ENCODE assay signal across 10 cellular contexts in the genomic region with DNA sequence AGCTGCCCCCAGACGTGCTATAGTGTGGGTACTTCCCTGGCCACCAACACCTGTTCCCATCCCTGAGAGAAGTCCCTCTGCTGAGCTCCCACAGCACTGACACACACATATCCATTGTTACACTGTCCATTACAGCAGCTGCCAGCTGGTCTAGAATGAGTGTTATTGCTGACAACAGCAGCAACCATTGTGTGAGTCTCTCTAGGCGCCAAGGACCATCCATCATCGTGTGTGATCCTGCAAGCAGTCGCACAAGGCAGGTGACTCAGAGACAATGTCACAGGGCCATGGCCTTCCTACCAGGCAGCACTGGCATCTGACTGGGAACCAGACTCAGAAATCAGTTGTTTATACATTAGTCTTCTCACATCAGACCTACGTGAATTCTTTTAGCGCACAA. TPM values are rescaled to one million over a fixed set of nuclear protein-coding genes. Genes with fewer than 3 reads are reported as not detected.
A peak's percentile ranks its signal among the peaks of the same experiment; 100 is the strongest.
DNase-seq lines count a peak whose midpoint lies in the region; ATAC-seq and TF ChIP-seq lines count a peak whose summit lies in the region.
"Had no signal": no experiment of that assay in that cellular context is flagged by ENCODE, and none has a peak within 500 bp of the region (broad histone marks: within the 10 kb centered on the region; RNA-seq: fewer than 3 reads in every experiment).

No MANE protein-coding gene starts in this region.

- no peaks in the 10 kb centered on the region for H3K9me3 Mint-ChIP-seq in endodermal cell

- H3K9me3 ChIP-seq in endodermal cell (ENCODE audit: control insufficient read depth, low read length) (no peaks in the 10 kb centered on the region), thyroid gland (no peaks in the 10 kb centered on the region)

- H3K27ac Mint-ChIP-seq in endodermal cell = peak overlapping the region; percentile 76

- H3K9ac ChIP-seq in endodermal cell (ENCODE audit: extremely low read depth, low read length, poor library complexity, severe bottlenecking) = peak overlapping the region; percentile 8

- H3K4me3 Mint-ChIP-seq in endodermal cell = no peak overlapping the region

- peaks cover 12% of the 10 kb centered on the region for H3K4me1 Mint-ChIP-seq in endodermal cell

- TF ChIP-seq CTCF in endodermal cell (conservative IDR thresholded peaks at IDR 0.05) (no peak), thyroid gland (IDR thresholded peaks at IDR 0.05) (no peak)

- no peak for TF ChIP-seq POLR2A in thyroid gland (IDR thresholded peaks at IDR 0.05)

- H3K4me3 ChIP-seq in endodermal cell (ENCODE audit: low read length) = no peak overlapping the region
- H3K4me3 ChIP-seq in thyroid gland (replicated peaks in 1 of 3) = no peak overlapping the region
- H3K4me3 ChIP-seq: hepatocyte, SK-N-MC had no signal

- H3K27me3 Mint-ChIP-seq in endodermal cell (ENCODE audit: insufficient read depth) = no peaks in the 10 kb centered on the region

- WGBS in endodermal cell (ENCODE audit: insufficient coverage in 1 of 2, insufficient read length in 1 of 2), 2 experiments = 77 to 93% methylated on average over 4 to 6 of the region's 6 CpGs
- WGBS in thyroid gland, 2 donors = 75 to 91% methylated on average over 6 of the region's 6 CpGs

- ATAC-seq in HG02884 (IDR thresholded peaks at IDR 0.05; ENCODE audit: unreplicated experiment) = no peak

- no peaks in the 10 kb centered on the region for H3K27me3 ChIP-seq in endodermal cell (ENCODE audit: control insufficient read depth, insufficient read depth, low read length, poor library complexity, severe bottlenecking)
- H3K27me3 ChIP-seq in thyroid gland = no peaks in the 10 kb centered on the region
- H3K27me3 ChIP-seq: hepatocyte had no signal

- peak; percentile 33 for DNase-seq in NCI-H2196 (lab: John Stamatoyannopoulos, UW; ENCODE audit: unreplicated experiment)
- DNase-seq in NCI-H2196 treated with DMSO at 0.1 percent for 48 hours (lab: John Stamatoyannopoulos, UW; ENCODE audit: unreplicated experiment) = no peak
- DNase-seq in NCI-H345 (lab: John Stamatoyannopoulos, UW) = peak; percentile 80
- no peak for DNase-seq in endodermal cell
- DNase-seq in posterior vena cava (ENCODE audit: low spot score) = peak; percentile 35
- DNase-seq in thyroid gland = no peak
- DNase-seq in activated gamma-delta T cell (lab: John Stamatoyannopoulos, UW) = no peak

- H3K4me1 ChIP-seq in endodermal cell (ENCODE audit: control insufficient read depth, insufficient read depth, low read length) (peaks cover 5% of the 10 kb centered on the region), thyroid gland (peaks cover 13 to 24% of the 10 kb centered on the region in 2 donors)

- intact Hi-C loops in posterior vena cava (cut with DNase I) = no loop called here
- intact Hi-C loops in thyroid gland (cut with DNase I) = no loop called here

- H3K36me3 Mint-ChIP-seq in endodermal cell (ENCODE audit: low read depth) = peaks cover 51% of the 10 kb centered on the region

- H3K36me3 ChIP-seq in endodermal cell (ENCODE audit: control insufficient read depth, insufficient read depth, low read length) (peaks cover 52% of the 10 kb centered on the region), thyroid gland (peaks cover 37 to 49% of the 10 kb centered on the region in 2 donors)

- H3K27ac ChIP-seq in endodermal cell (ENCODE audit: low read depth, low read length) = peak overlapping the region; percentile 93
- H3K27ac ChIP-seq in thyroid gland = no peak overlapping the region
- H3K27ac ChIP-seq: hepatocyte, SK-N-MC had no signal

RNA-seq across cellular contexts. Expression of a gene that starts 56.3 kb away (rescaled TPM):
- total RNA-seq in endodermal cell (10 to 100 TPM; 83.7 to 90.4 TPM), posterior vena cava (10 to 100 TPM; 33.2 to 40.3 TPM), thyroid gland (10 to 100 TPM; 62.7 to 99.4 (median 65.1) TPM)
- 80.2 TPM for polyA plus RNA-seq in endodermal cell (2013, experiment 1 of 2)
- 69.6 TPM for polyA plus RNA-seq in endodermal cell (2013, experiment 2 of 2)

Comparison
In these comparisons a context has a peak if more than half of its experiments do, and no peak if none do; other contexts are left out.
1. DNase-seq: peak in NCI-H2196 (single experiment), NCI-H345 (single experiment) and posterior vena cava (single experiment); none in NCI-H2196 treated with DMSO at 0.1 percent for 48 hours (single experiment), endodermal cell (single experiment), thyroid gland (0 of 2) and activated gamma-delta T cell (single experiment).